1 cellular context compared by ENCODE assay signal in the genomic region with DNA sequence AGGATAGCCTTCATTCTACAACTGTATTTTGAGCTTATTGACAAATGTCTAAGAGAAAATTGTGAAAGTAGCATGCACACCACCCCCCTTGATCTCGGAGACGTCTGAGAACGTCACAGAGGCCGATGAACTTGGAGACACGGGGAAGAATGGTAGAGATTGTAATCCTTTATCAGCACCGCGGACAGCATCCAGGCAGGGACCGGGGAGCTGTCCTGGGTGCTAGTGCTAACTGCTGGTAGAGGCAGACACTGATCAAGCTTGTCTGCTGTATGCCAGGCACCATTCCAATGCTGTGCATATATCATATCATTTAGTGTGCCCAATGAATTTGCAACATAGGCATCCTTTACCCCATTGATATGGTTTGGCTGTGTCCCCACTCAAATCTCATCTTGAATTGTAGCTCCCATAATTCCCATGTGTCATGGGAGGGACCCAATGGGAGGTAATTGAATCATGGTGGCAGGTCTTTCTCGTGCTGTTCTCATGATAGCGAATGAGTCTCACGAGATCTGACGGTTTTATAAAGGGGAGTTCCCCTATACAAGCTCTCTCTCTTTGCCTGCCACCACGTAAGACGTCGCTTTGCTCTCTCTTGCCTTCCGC.
A peak's percentile ranks its signal among the peaks of the same experiment; 100 is the strongest.
TF ChIP-seq lines count a peak whose summit lies in the region.

No MANE protein-coding gene starts in this region.

TF ChIP-seq in HEK293, 187 proteins besides CTCF, POLR2A, EP300 and RAD21 (continued from another document):
- no peak for TF ChIP-seq ZNF121 (tag by site-specific recombination; IDR thresholded peaks at IDR 0.05)
- TF ChIP-seq ZNF529 (tag by site-specific recombination; IDR thresholded peaks at IDR 0.05; ENCODE audit: insufficient replicate concordance), result no peak
- peak; percentile 99 for TF ChIP-seq HOXA7 (CRISPR knock-in tag; IDR thresholded peaks at IDR 0.05; ENCODE audit: borderline replicate concordance)
- TF ChIP-seq, protein P1, sequence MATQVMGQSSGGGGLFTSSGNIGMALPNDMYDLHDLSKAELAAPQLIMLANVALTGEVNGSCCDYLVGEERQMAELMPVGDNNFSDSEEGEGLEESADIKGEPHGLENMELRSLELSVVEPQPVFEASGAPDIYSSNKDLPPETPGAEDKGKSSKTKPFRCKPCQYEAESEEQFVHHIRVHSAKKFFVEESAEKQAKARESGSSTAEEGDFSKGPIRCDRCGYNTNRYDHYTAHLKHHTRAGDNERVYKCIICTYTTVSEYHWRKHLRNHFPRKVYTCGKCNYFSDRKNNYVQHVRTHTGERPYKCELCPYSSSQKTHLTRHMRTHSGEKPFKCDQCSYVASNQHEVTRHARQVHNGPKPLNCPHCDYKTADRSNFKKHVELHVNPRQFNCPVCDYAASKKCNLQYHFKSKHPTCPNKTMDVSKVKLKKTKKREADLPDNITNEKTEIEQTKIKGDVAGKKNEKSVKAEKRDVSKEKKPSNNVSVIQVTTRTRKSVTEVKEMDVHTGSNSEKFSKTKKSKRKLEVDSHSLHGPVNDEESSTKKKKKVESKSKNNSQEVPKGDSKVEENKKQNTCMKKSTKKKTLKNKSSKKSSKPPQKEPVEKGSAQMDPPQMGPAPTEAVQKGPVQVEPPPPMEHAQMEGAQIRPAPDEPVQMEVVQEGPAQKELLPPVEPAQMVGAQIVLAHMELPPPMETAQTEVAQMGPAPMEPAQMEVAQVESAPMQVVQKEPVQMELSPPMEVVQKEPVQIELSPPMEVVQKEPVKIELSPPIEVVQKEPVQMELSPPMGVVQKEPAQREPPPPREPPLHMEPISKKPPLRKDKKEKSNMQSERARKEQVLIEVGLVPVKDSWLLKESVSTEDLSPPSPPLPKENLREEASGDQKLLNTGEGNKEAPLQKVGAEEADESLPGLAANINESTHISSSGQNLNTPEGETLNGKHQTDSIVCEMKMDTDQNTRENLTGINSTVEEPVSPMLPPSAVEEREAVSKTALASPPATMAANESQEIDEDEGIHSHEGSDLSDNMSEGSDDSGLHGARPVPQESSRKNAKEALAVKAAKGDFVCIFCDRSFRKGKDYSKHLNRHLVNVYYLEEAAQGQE (tag by site-specific recombination; IDR thresholded peaks at IDR 0.05), result peak; percentile 100
